In the genomic region with DNA sequence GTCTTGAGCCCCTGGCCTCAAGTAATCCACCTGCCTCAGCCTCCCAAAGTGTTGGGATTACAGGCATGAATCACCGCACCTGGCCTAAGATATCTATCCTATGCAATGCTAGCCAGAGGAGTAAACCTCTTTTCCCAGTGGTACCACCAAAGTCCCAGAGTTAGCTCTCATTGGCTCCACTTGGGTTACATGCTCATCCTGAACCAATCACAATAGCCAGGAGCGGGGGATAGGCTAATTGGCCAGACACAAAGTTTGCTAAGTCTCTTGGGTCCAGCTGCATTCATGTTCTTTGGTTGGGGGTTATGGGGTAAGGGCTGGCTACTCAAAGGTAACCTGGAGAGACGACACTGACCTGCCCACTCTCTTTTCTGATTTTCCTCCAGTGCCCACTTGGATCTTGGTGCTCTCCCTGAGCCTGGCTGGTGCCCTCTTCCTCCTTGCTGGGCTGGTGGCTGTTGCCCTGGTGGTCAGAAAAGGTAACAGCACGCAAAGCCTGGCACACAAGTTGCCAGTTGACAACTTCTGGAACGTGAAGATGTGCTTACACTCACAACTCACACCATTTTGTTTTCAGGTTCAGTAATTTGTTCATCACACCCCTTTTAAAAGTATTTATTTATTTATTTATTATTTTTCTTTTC, we compare ENCODE assay signal across 8 cellular contexts.
A peak's percentile ranks its signal among the peaks of the same experiment; 100 is the strongest.
DNase-seq lines count a peak whose midpoint lies in the region; ATAC-seq and TF ChIP-seq lines count a peak whose summit lies in the region.

No MANE protein-coding gene starts in this region.

- no peak for ATAC-seq in GM21526 (IDR thresholded peaks at IDR 0.05; ENCODE audit: low FRiP score, unreplicated experiment)

- peak; percentile 36 for TF ChIP-seq CTCF in RWPE1 (conservative IDR thresholded peaks at IDR 0.05; ENCODE audit: low read depth)

- peak; percentile 8 for DNase-seq in stimulated activated naive CD4-positive, alpha-beta T cell treated with Interleukin-2 at 50 U/mL for 16 hours (lab: John Stamatoyannopoulos, UW)
- DNase-seq in stimulated activated naive CD4-positive, alpha-beta T cell (lab: John Stamatoyannopoulos, UW), result no peak
- no peak for DNase-seq in RWPE1 (ENCODE audit: low spot score)
- DNase-seq in germinal center (ENCODE audit: low spot score), result peak; percentile 48
- no peak for DNase-seq in HuH-7.5 (ENCODE audit: low spot score)
- DNase-seq in SW480 (ENCODE audit: low spot score), result no peak
- DNase-seq in NCI-H2196 treated with DMSO at 0.1 percent for 48 hours (lab: John Stamatoyannopoulos, UW; ENCODE audit: unreplicated experiment), result no peak

- H3K27ac ChIP-seq in RWPE1, result no peak overlapping the region

- CTCF ChIA-PET in RWPE1 (lab: Yijun Ruan, JAX), result interaction anchor here (0.7 to 2.3 kb wide), 3 partner anchors 8 to 122 kb away, joined by 3 to 24 read pairs (median 6); a partner anchor contains a TSS

- POLR2A ChIA-PET in RWPE1 (lab: Yijun Ruan, JAX; ENCODE audit: low non-redundant PET), result no interaction called here

Comparison
In these comparisons a context has a peak if more than half of its experiments do, and no peak if none do; other contexts are left out.
1. DNase-seq: peak in stimulated activated naive CD4-positive, alpha-beta T cell treated with Interleukin-2 at 50 U/mL for 16 hours (single experiment) and germinal center (single experiment); none in stimulated activated naive CD4-positive, alpha-beta T cell (0 of 6), RWPE1 (single experiment), HuH-7.5 (single experiment), SW480 (single experiment) and NCI-H2196 treated with DMSO at 0.1 percent for 48 hours (single experiment).